8 cellular contexts compared by ENCODE assay signal in the genomic region with DNA sequence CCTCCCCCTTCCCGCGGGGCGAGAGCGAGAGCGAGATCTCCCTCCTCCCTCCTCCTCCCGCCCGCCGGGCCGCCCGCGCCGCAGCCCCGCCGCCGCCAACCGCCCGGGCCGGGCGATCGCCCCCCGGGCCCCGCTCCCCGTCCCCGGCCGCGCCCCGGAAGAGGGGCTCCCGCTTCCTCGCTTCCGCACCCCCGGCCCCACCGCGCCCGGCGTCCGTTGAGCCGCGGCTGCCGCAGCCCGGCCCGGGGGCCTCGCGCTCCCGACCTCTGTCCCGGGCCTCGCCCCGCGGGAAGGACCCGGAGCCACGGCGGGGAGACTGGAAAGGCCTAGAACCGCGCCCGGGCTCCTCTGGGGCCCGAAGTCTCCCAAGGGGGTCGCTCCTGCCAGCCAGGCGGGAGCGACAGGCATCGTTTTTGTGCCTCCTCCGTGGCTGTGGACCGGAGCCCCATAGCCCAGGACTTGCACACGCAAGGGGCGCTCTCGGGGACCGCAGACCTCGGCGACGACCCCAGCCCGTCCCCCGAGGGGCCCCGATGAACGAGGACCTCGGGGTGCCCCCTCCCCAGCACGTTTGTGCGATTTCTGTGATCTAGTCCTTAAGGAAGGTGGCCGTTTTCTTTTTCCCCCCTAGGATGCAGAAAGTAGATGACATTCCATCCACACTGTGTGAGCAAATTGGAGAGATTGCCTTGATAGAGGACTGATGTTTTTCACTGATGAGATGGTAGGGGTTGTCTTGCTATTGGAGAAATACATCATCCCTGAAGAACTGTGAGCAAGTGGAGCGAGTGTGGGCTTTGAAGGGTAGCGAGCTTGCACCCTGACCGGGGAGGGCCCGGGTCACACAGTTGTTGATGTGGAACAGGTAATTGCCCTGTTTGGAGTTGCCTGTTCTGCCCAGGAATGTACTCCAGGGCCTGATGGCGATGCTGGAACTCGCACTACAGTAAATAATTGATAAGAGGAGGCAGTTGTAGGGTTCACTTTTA. TPM values are rescaled to one million over a fixed set of nuclear protein-coding genes. Genes with fewer than 3 reads are reported as not detected.
DNase-seq lines count a peak whose midpoint lies in the region; ATAC-seq and TF ChIP-seq lines count a peak whose summit lies in the region.

No MANE protein-coding gene starts in this region.

- H3K4me2 ChIP-seq in parathyroid adenoma (ENCODE audit: low read length), result peak overlapping the region; percentile 88

- peak overlapping the region; percentile 98 for H3K4me3 ChIP-seq in cardiac muscle cell
- peak overlapping the region; percentile 89 for H3K4me3 ChIP-seq in fibroblast of villous mesenchyme (ENCODE audit: low read depth, low read length)
- H3K4me3 ChIP-seq in parathyroid adenoma (ENCODE audit: low read depth, low read length), result peak overlapping the region; percentile 77

- H3K9me3 ChIP-seq in cardiac muscle cell (ENCODE audit: low read depth) (no peaks in the 10 kb centered on the region), parathyroid adenoma (ENCODE audit: control insufficient read depth, low read length) (no peaks in the 10 kb centered on the region)

- H3K36me3 Mint-ChIP-seq in activated CD4-positive, alpha-beta T cell treated with anti-CD3 and anti-CD28 coated beads, Interleukin-2, amount 10 ng/mL, durations not matched to agents 24 days and 14 days (ENCODE audit: low read depth), result peaks cover 24% of the 10 kb centered on the region

- peak overlapping the region; percentile 91 for H3K27ac Mint-ChIP-seq in activated CD4-positive, alpha-beta T cell treated with anti-CD3 and anti-CD28 coated beads, Interleukin-2, amount 10 ng/mL, durations not matched to agents 24 days and 14 days

- ATAC-seq in left ventricle myocardium superior (no peak), HG03135 (IDR thresholded peaks at IDR 0.05; ENCODE audit: unreplicated experiment) (peak; percentile 18)

- peaks cover 33% of the 10 kb centered on the region for H3K79me2 ChIP-seq in parathyroid adenoma

- peak overlapping the region; percentile 92 for H3K9ac ChIP-seq in parathyroid adenoma

- H3K27me3 ChIP-seq in cardiac muscle cell (no peaks in the 10 kb centered on the region), parathyroid adenoma (ENCODE audit: control insufficient read depth, insufficient read depth, low read length) (no peaks in the 10 kb centered on the region)

- intact Hi-C loops in left ventricle myocardium superior (cut with micrococcal nuclease), result no loop called here
- intact Hi-C loops in activated CD4-positive, alpha-beta T cell treated with anti-CD3 and anti-CD28 coated beads, Interleukin-2, amount 10 ng/mL, durations not matched to agents 24 days and 14 days (cut with micrococcal nuclease), result loop anchor here (1.0 to 10.0 kb wide), 6 partner anchors 11 to 583 kb away; a partner anchor contains a TSS

- H3K9me3 Mint-ChIP-seq in activated CD4-positive, alpha-beta T cell treated with anti-CD3 and anti-CD28 coated beads, Interleukin-2, amount 10 ng/mL, durations not matched to agents 24 days and 14 days, result no peaks in the 10 kb centered on the region

- peak overlapping the region; percentile 99 for H3K27ac ChIP-seq in cardiac muscle cell
- peak overlapping the region; percentile 91 for H3K27ac ChIP-seq in parathyroid adenoma

- H3K4me3 Mint-ChIP-seq in activated CD4-positive, alpha-beta T cell treated with anti-CD3 and anti-CD28 coated beads, Interleukin-2, amount 10 ng/mL, durations not matched to agents 24 days and 14 days, result peak overlapping the region; percentile 95

- DNase-seq in cardiac muscle cell (ENCODE audit: low read depth in 1 of 2, low spot score in 1 of 2) (peak; percentile 16 to 54), left ventricle myocardium superior (no peak), fibroblast of villous mesenchyme (ENCODE audit: low read depth) (no peak), SHP77 treated with DMSO at 0.1 percent for 48 hours (lab: John Stamatoyannopoulos, UW) (no peak), NCI-H2107 treated with DMSO at 0.1 percent for 48 hours (lab: John Stamatoyannopoulos, UW; ENCODE audit: unreplicated experiment) (no peak)
- DNase-seq in activated CD4-positive, alpha-beta T cell treated with anti-CD3 and anti-CD28 coated beads, Interleukin-2, amount 10 ng/mL, durations not matched to agents 24 days and 14 days, result peak; percentile 74

- H3K4me1 ChIP-seq in cardiac muscle cell (ENCODE audit: low read depth) (peaks cover 13% of the 10 kb centered on the region), parathyroid adenoma (peaks cover 39% of the 10 kb centered on the region)

- H2AFZ ChIP-seq in parathyroid adenoma, result peak overlapping the region; percentile 72

- H3K36me3 ChIP-seq in cardiac muscle cell, result no peaks in the 10 kb centered on the region
- H3K36me3 ChIP-seq in parathyroid adenoma (ENCODE audit: control insufficient read depth, insufficient read depth, low read length), result no peaks in the 10 kb centered on the region

- peak; percentile 13 for TF ChIP-seq CTCF in cardiac muscle cell (IDR thresholded peaks at IDR 0.05; ENCODE audit: low read depth, low read length)
- peak; percentile 9 for TF ChIP-seq CTCF in fibroblast of villous mesenchyme (IDR thresholded peaks at IDR 0.05; ENCODE audit: insufficient read depth, low read depth, low read length)
- TF ChIP-seq CTCF in parathyroid adenoma (IDR thresholded peaks at IDR 0.05), result no peak

- H3K4me1 Mint-ChIP-seq in activated CD4-positive, alpha-beta T cell treated with anti-CD3 and anti-CD28 coated beads, Interleukin-2, amount 10 ng/mL, durations not matched to agents 24 days and 14 days, result peaks cover 67% of the 10 kb centered on the region

- H3K27me3 Mint-ChIP-seq in activated CD4-positive, alpha-beta T cell treated with anti-CD3 and anti-CD28 coated beads, Interleukin-2, amount 10 ng/mL, durations not matched to agents 24 days and 14 days, result no peaks in the 10 kb centered on the region

RNA-seq across cellular contexts. Expression of a gene that starts 0.6 kb away (rescaled TPM):
- total RNA-seq in cardiac muscle cell, result 24.6 and 26.7 TPM in 2 replicates
- polyA plus RNA-seq in cardiac muscle cell, result 25.3 and 27.9 TPM in 2 replicates
- total RNA-seq in left ventricle myocardium superior, result 15.5 TPM
- total RNA-seq in activated CD4-positive, alpha-beta T cell treated with anti-CD3 and anti-CD28 coated beads, Interleukin-2, amount 10 ng/mL, durations not matched to agents 24 days and 14 days, result 36.8 and 44.9 TPM in 2 replicates
- 18.7 and 25.9 TPM in 2 replicates for total RNA-seq in fibroblast of villous mesenchyme

RNA-seq across cellular contexts. Expression of a gene that starts 15.5 kb away (rescaled TPM):
- total RNA-seq in cardiac muscle cell (not detected in 2 replicates), left ventricle myocardium superior (not detected), fibroblast of villous mesenchyme (not detected in 2 replicates)
- polyA plus RNA-seq in cardiac muscle cell, result not detected in 2 replicates
- total RNA-seq in activated CD4-positive, alpha-beta T cell treated with anti-CD3 and anti-CD28 coated beads, Interleukin-2, amount 10 ng/mL, durations not matched to agents 24 days and 14 days, result not detected in 2 replicates

Comparison
In these comparisons a context has a peak if more than half of its experiments do, and no peak if none do; other contexts are left out.
1. DNase-seq: peak in cardiac muscle cell (2 of 2) and activated CD4-positive, alpha-beta T cell treated with anti-CD3 and anti-CD28 coated beads, Interleukin-2, amount 10 ng/mL, durations not matched to agents 24 days and 14 days (single experiment); none in left ventricle myocardium superior (single experiment), fibroblast of villous mesenchyme (single experiment), SHP77 treated with DMSO at 0.1 percent for 48 hours (single experiment) and NCI-H2107 treated with DMSO at 0.1 percent for 48 hours (single experiment).
2. Peak in every context shown above with its lines, with median percentiles within 50 percentile points of each other: H3K4me3 ChIP-seq.